ENCODE assay signal across 8 cellular contexts in genomic region chr2:134118279-134119116, GRCh38.
DNase-seq lines count a peak whose midpoint lies in the region; ATAC-seq and TF ChIP-seq lines count a peak whose summit lies in the region.

No MANE protein-coding gene starts in this region.

- no peaks in the 10 kb centered on the region for H3K36me3 ChIP-seq in lower lobe of right lung

- H3K4me3 Mint-ChIP-seq in activated CD4-positive, alpha-beta T cell treated with anti-CD3 and anti-CD28 coated beads, Interleukin-2, amount 10 ng/mL, durations not matched to agents 24 days and 14 days: peak overlapping the region; percentile 94
- H3K4me3 Mint-ChIP-seq in dendritic cell treated with granulocyte-macrophage colony-stimulating factor and Interleukin-4, amounts not matched to agents 40 ng/mL and 50 ng/mL, for 4 days: peak overlapping the region; percentile 94

- peaks cover 20% of the 10 kb centered on the region for H3K27me3 Mint-ChIP-seq in activated CD4-positive, alpha-beta T cell treated with anti-CD3 and anti-CD28 coated beads, Interleukin-2, amount 10 ng/mL, durations not matched to agents 24 days and 14 days
- no peaks in the 10 kb centered on the region for H3K27me3 Mint-ChIP-seq in dendritic cell treated with granulocyte-macrophage colony-stimulating factor and Interleukin-4, amounts not matched to agents 40 ng/mL and 50 ng/mL, for 4 days

- H3K36me3 Mint-ChIP-seq in activated CD4-positive, alpha-beta T cell treated with anti-CD3 and anti-CD28 coated beads, Interleukin-2, amount 10 ng/mL, durations not matched to agents 24 days and 14 days (ENCODE audit: low read depth): no peaks in the 10 kb centered on the region
- H3K36me3 Mint-ChIP-seq in dendritic cell treated with granulocyte-macrophage colony-stimulating factor and Interleukin-4, amounts not matched to agents 40 ng/mL and 50 ng/mL, for 4 days (ENCODE audit: low read depth): peaks cover 24% of the 10 kb centered on the region

- H3K9me3 ChIP-seq in lower lobe of right lung: no peaks in the 10 kb centered on the region

- DNase-seq in C1 segment of cervical spinal cord (lab: John Stamatoyannopoulos, UW) (peak in 12 of 14 donors; percentile 29 to 81 (median 69)), NCI-H526 treated with DMSO at 0.1 percent for 48 hours (lab: John Stamatoyannopoulos, UW) (peak; percentile 80), lower lobe of right lung (peak; percentile 83)
- DNase-seq in activated CD4-positive, alpha-beta T cell treated with anti-CD3 and anti-CD28 coated beads, Interleukin-2, amount 10 ng/mL, durations not matched to agents 24 days and 14 days: peak; percentile 94
- DNase-seq in stimulated activated CD4-positive, alpha-beta T cell treated with anti-CD3 and anti-CD28 coated beads, TNF-alpha, amount 100 ng/mL, for 48 hours (ENCODE audit: low read depth in 3 of 3): peak; percentile 74 to 76 (median 75)

- no peaks in the 10 kb centered on the region for H3K9me3 Mint-ChIP-seq in activated CD4-positive, alpha-beta T cell treated with anti-CD3 and anti-CD28 coated beads, Interleukin-2, amount 10 ng/mL, durations not matched to agents 24 days and 14 days
- H3K9me3 Mint-ChIP-seq in dendritic cell treated with granulocyte-macrophage colony-stimulating factor and Interleukin-4, amounts not matched to agents 40 ng/mL and 50 ng/mL, for 4 days: no peaks in the 10 kb centered on the region

- H3K27ac ChIP-seq in lower lobe of right lung: peak overlapping the region; percentile 42

- H3K4me3 ChIP-seq in lower lobe of right lung: no peak overlapping the region

- H3K27ac Mint-ChIP-seq in activated CD4-positive, alpha-beta T cell treated with anti-CD3 and anti-CD28 coated beads, Interleukin-2, amount 10 ng/mL, durations not matched to agents 24 days and 14 days: no peak overlapping the region
- H3K27ac Mint-ChIP-seq in dendritic cell treated with granulocyte-macrophage colony-stimulating factor and Interleukin-4, amounts not matched to agents 40 ng/mL and 50 ng/mL, for 4 days: peak overlapping the region; percentile 87

- intact Hi-C loops in activated CD4-positive, alpha-beta T cell treated with anti-CD3 and anti-CD28 coated beads, Interleukin-2, amount 10 ng/mL, durations not matched to agents 24 days and 14 days (cut with micrococcal nuclease): loop anchor here (1.0 to 10.0 kb wide), 15 partner anchors 9 to 800 kb away; partner anchors contain the start of gene CCNT2
- intact Hi-C loops in dendritic cell treated with granulocyte-macrophage colony-stimulating factor and Interleukin-4, amounts not matched to agents 40 ng/mL and 50 ng/mL, for 4 days (cut with micrococcal nuclease): loop anchor here (1.0 to 5.0 kb wide), 5 partner anchors 89 to 779 kb away; no protein-coding TSS in a partner anchor
- intact Hi-C loops in lower lobe of right lung (cut with DNase I): loop anchor here (10.0 kb wide), 1 partner anchor 296 kb away; no protein-coding TSS in a partner anchor

- TF ChIP-seq CTCF in lower lobe of right lung (IDR thresholded peaks at IDR 0.05): peak; percentile 82

- peaks cover 41% of the 10 kb centered on the region for H3K4me1 ChIP-seq in lower lobe of right lung

- ATAC-seq in GM19351 (IDR thresholded peaks at IDR 0.05; ENCODE audit: unreplicated experiment) (peak; percentile 41), HG03457 (IDR thresholded peaks at IDR 0.05; ENCODE audit: unreplicated experiment) (peak; percentile 35), lower lobe of right lung (peak; percentile 69 to 75)

- H3K4me1 Mint-ChIP-seq in activated CD4-positive, alpha-beta T cell treated with anti-CD3 and anti-CD28 coated beads, Interleukin-2, amount 10 ng/mL, durations not matched to agents 24 days and 14 days: peaks cover 32% of the 10 kb centered on the region
- H3K4me1 Mint-ChIP-seq in dendritic cell treated with granulocyte-macrophage colony-stimulating factor and Interleukin-4, amounts not matched to agents 40 ng/mL and 50 ng/mL, for 4 days (ENCODE audit: low read depth): peaks cover 37% of the 10 kb centered on the region

- H3K27me3 ChIP-seq in lower lobe of right lung (ENCODE audit: low read depth): no peaks in the 10 kb centered on the region
